9 cellular contexts compared by ENCODE assay signal in genomic region chr11:79437274-79437980, GRCh38. TPM values are rescaled to one million over a fixed set of nuclear protein-coding genes. Genes with fewer than 3 reads are reported as not detected.
A peak's percentile ranks its signal among the peaks of the same experiment; 100 is the strongest.
DNase-seq lines count a peak whose midpoint lies in the region; ATAC-seq and TF ChIP-seq lines count a peak whose summit lies in the region.
"Had no signal": no experiment of that assay in that cellular context is flagged by ENCODE, and none has a peak within 500 bp of the region (broad histone marks: within the 10 kb centered on the region; RNA-seq: fewer than 3 reads in every experiment).

No MANE protein-coding gene starts in this region.

- ATAC-seq in HG03520 (IDR thresholded peaks at IDR 0.05; ENCODE audit: unreplicated experiment) (no peak), GM18498 (IDR thresholded peaks at IDR 0.05; ENCODE audit: unreplicated experiment) (no peak), GM18502 (IDR thresholded peaks at IDR 0.05; ENCODE audit: poor library complexity, unreplicated experiment) (no peak)

- peak in 1 of 2 donors; percentile 36 for TF ChIP-seq POLR2A in adrenal gland (IDR thresholded peaks at IDR 0.05)

- TF ChIP-seq CTCF in adrenal gland (IDR thresholded peaks at IDR 0.05): no peak

- intact Hi-C loops in adrenal gland (cut with DNase I): no loop called here

- 1 to 2% (median 1%) methylated on average over 13 to 74 of the region's 74 CpGs for WGBS in adrenal gland, 4 donors

- H3K9ac ChIP-seq in BLaER1 treated with 17β-estradiol and CSF1 and Interleukin-3, amounts not matched to agents 10 nM and 100 nM: peak overlapping the region in 10 of 11 experiments; percentile 13 to 84 (median 66); a peak in 18 of 22 replicates
- H3K9ac ChIP-seq in HUES6 (ENCODE audit: low read length) (peak overlapping the region; percentile 65), iPS-15b (ENCODE audit: low read depth, low read length) (no peak overlapping the region), skeletal muscle tissue (ENCODE audit: low read depth in 1 of 3, low read length in 3 of 3) (peak overlapping the region in 2 of 3 donors; percentile 32 to 62)

- H3K9me3 ChIP-seq in BLaER1 treated with 17β-estradiol and CSF1 and Interleukin-3, amounts not matched to agents 10 nM and 100 nM (replicated peaks in 1 of 11): no peaks in the 10 kb centered on the region
- no peaks in the 10 kb centered on the region for H3K9me3 ChIP-seq in HUES6 (ENCODE audit: control insufficient read depth, insufficient read depth, low read depth, low read length)
- H3K9me3 ChIP-seq in adrenal gland (replicated peaks in 1 of 3): no peaks in the 10 kb centered on the region
- no peaks in the 10 kb centered on the region for H3K9me3 ChIP-seq in iPS-15b (ENCODE audit: control insufficient read depth, insufficient read depth, low read length)
- no peaks in the 10 kb centered on the region for H3K9me3 ChIP-seq in skeletal muscle tissue (ENCODE audit: control insufficient read depth in 3 of 3, low read length in 3 of 3)

- H3K27me3 ChIP-seq in BLaER1 treated with 17β-estradiol and CSF1 and Interleukin-3, amounts not matched to agents 10 nM and 100 nM: peaks cover 72 to 94% (median 83%) of the 10 kb centered on the region in 11 experiments
- H3K27me3 ChIP-seq in HUES6 (ENCODE audit: control insufficient read depth, insufficient read depth, low read length) (peaks cover 90% of the 10 kb centered on the region), adrenal gland (peaks cover 13% of the 10 kb centered on the region), iPS-15b (ENCODE audit: control insufficient read depth, insufficient read depth, low read length) (peaks cover 79% of the 10 kb centered on the region), skeletal muscle tissue (ENCODE audit: control insufficient read depth in 3 of 3, insufficient read depth in 3 of 3, low read length in 3 of 3) (peaks cover 50 to 84% (median 84%) of the 10 kb centered on the region in 3 donors)

- H3K36me3 ChIP-seq in BLaER1 treated with 17β-estradiol and CSF1 and Interleukin-3, amounts not matched to agents 10 nM and 100 nM: no peaks in the 10 kb centered on the region
- H3K36me3 ChIP-seq in HUES6 (ENCODE audit: control insufficient read depth, insufficient read depth, low read length) (no peaks in the 10 kb centered on the region), adrenal gland (replicated peaks in 1 of 2) (no peaks in the 10 kb centered on the region), iPS-15b (ENCODE audit: control insufficient read depth, insufficient read depth, low read length) (no peaks in the 10 kb centered on the region), skeletal muscle tissue (ENCODE audit: control insufficient read depth in 3 of 3, insufficient read depth in 3 of 3, low read length in 3 of 3) (no peaks in the 10 kb centered on the region)

- peak; percentile 58 to 78 (median 73) for DNase-seq in adrenal gland

- H3K27ac ChIP-seq in BLaER1 treated with 17β-estradiol and CSF1 and Interleukin-3, amounts not matched to agents 10 nM and 100 nM: peak overlapping the region in 5 of 11 experiments; percentile 2 to 50 (median 23); a peak in 4 of 22 replicates
- H3K27ac ChIP-seq in HUES6 (ENCODE audit: low read depth, low read length) (peak overlapping the region; percentile 22; the same call in 1 of the 2 replicates), adrenal gland (peak overlapping the region in 3 of 5 donors; percentile 62 to 70 (median 63)), skeletal muscle tissue (ENCODE audit: low read depth, low read length) (peak overlapping the region; percentile 58)
- H3K27ac ChIP-seq: HL-60 had no signal

- H4K20me1 ChIP-seq in BLaER1 treated with 17β-estradiol and CSF1 and Interleukin-3, amounts not matched to agents 10 nM and 100 nM: peaks cover 7 to 61% (median 27%) of the 10 kb centered on the region in 11 experiments; a peak in 18 of 22 replicates

- H3K4me3 ChIP-seq in BLaER1 treated with 17β-estradiol and CSF1 and Interleukin-3, amounts not matched to agents 10 nM and 100 nM: peak overlapping the region; percentile 51 to 79 (median 68)
- peak overlapping the region; percentile 76 for H3K4me3 ChIP-seq in HUES6 (ENCODE audit: low read depth, low read length)
- peak overlapping the region in 3 of 4 donors; percentile 36 to 75 (median 41) for H3K4me3 ChIP-seq in adrenal gland
- peak overlapping the region; percentile 74 for H3K4me3 ChIP-seq in iPS-15b (ENCODE audit: low read depth, low read length)
- peak overlapping the region; percentile 40 to 63 (median 55) for H3K4me3 ChIP-seq in skeletal muscle tissue (ENCODE audit: low read length in 3 of 3)

- peak overlapping the region; percentile 89 to 100 (median 97) for H3K4me2 ChIP-seq in BLaER1 treated with 17β-estradiol and CSF1 and Interleukin-3, amounts not matched to agents 10 nM and 100 nM

- H3K4me1 ChIP-seq in BLaER1 treated with 17β-estradiol and CSF1 and Interleukin-3, amounts not matched to agents 10 nM and 100 nM: peaks cover 38 to 60% (median 50%) of the 10 kb centered on the region in 10 experiments
- H3K4me1 ChIP-seq in HUES6 (ENCODE audit: control insufficient read depth, insufficient read depth, low read length): peaks cover 40% of the 10 kb centered on the region
- peaks cover 22 to 43% of the 10 kb centered on the region in 2 donors for H3K4me1 ChIP-seq in adrenal gland (replicated peaks in 1 of 2)
- H3K4me1 ChIP-seq in iPS-15b (ENCODE audit: control insufficient read depth, insufficient read depth, low read length): peaks cover 13% of the 10 kb centered on the region
- peaks cover 23 to 47% (median 31%) of the 10 kb centered on the region in 3 donors for H3K4me1 ChIP-seq in skeletal muscle tissue (ENCODE audit: control insufficient read depth in 3 of 3, insufficient read depth in 3 of 3, low read length in 3 of 3)

RNA-seq across cellular contexts. Expression of gene TENM4, which starts 3.4 kb away (rescaled TPM):
- total RNA-seq in adrenal gland (10 to 100 TPM in 4 of 8 donors, 1 to 10 TPM in 4; 3.3 to 24.9 (median 9.6) TPM), skeletal muscle tissue (18.3 TPM)
- 1 to 10 TPM in 2 of 3 donors, under 1 TPM in 1; 0.74 to 3.1 (median 1.6) TPM for polyA plus RNA-seq in adrenal gland
